Comparison of ENCODE assay signal across 20 cellular contexts in genomic region chr18:78905334-78905733, GRCh38.
DNase-seq lines count a peak whose midpoint lies in the region; ATAC-seq and TF ChIP-seq lines count a peak whose summit lies in the region.
"Had no signal": no experiment of that assay in that cellular context is flagged by ENCODE, and none has a peak within 500 bp of the region (broad histone marks: within the 10 kb centered on the region; RNA-seq: fewer than 3 reads in every experiment).

No MANE protein-coding gene starts in this region.

- intact Hi-C loops in upper lobe of right lung (cut with DNase I): no loop called here
- intact Hi-C loops in activated CD4-positive, alpha-beta memory T cell treated with anti-CD3 and anti-CD28 coated beads for 36 hours (cut with micrococcal nuclease): no loop called here

- no peak overlapping the region for H3K27ac Mint-ChIP-seq in endodermal cell
- no peak overlapping the region for H3K27ac Mint-ChIP-seq in activated CD4-positive, alpha-beta memory T cell treated with anti-CD3 and anti-CD28 coated beads for 36 hours
- H3K27ac Mint-ChIP-seq: CD14-positive monocyte; CD4-positive, alpha-beta memory T cell; CD4-positive, CD25-positive, alpha-beta regulatory T cell had no signal

- ATAC-seq in lung (ENCODE audit: insufficient read depth, low FRiP score): no peak
- ATAC-seq in upper lobe of right lung: no peak
- no peak for ATAC-seq in GM18873 (IDR thresholded peaks at IDR 0.05; ENCODE audit: low FRiP score, unreplicated experiment)
- no peak for ATAC-seq in HG03045 (IDR thresholded peaks at IDR 0.05; ENCODE audit: unreplicated experiment)

- H3K9me3 ChIP-seq in endodermal cell (ENCODE audit: control insufficient read depth, low read length): no peaks in the 10 kb centered on the region
- peaks cover 0 to 9% of the 10 kb centered on the region in 2 donors for H3K9me3 ChIP-seq in lung (ENCODE audit: control insufficient read depth in 2 of 2, insufficient read depth in 1 of 2, low read length in 1 of 2)
- H3K9me3 ChIP-seq in upper lobe of right lung: no peaks in the 10 kb centered on the region
- H3K9me3 ChIP-seq: BE2C, BLaER1, Caco-2 had no signal

- no peaks in the 10 kb centered on the region for H3K4me1 Mint-ChIP-seq in endodermal cell
- H3K4me1 Mint-ChIP-seq in activated CD4-positive, alpha-beta memory T cell treated with anti-CD3 and anti-CD28 coated beads for 36 hours (ENCODE audit: low read depth): no peaks in the 10 kb centered on the region
- H3K4me1 Mint-ChIP-seq: CD14-positive monocyte; CD4-positive, alpha-beta memory T cell; CD4-positive, CD25-positive, alpha-beta regulatory T cell had no signal

- H3K4me1 ChIP-seq in endodermal cell (ENCODE audit: control insufficient read depth, insufficient read depth, low read length): no peaks in the 10 kb centered on the region
- H3K4me1 ChIP-seq in lung (ENCODE audit: control insufficient read depth in 2 of 2, insufficient read depth in 2 of 2, low read length in 2 of 2): no peaks in the 10 kb centered on the region
- no peaks in the 10 kb centered on the region for H3K4me1 ChIP-seq in upper lobe of right lung
- H3K4me1 ChIP-seq: BE2C, BLaER1, Caco-2 had no signal

- H3K36me3 Mint-ChIP-seq in endodermal cell (ENCODE audit: low read depth): no peaks in the 10 kb centered on the region
- H3K36me3 Mint-ChIP-seq in activated CD4-positive, alpha-beta memory T cell treated with anti-CD3 and anti-CD28 coated beads for 36 hours: no peaks in the 10 kb centered on the region
- H3K36me3 Mint-ChIP-seq: CD14-positive monocyte; CD4-positive, alpha-beta memory T cell; CD4-positive, CD25-positive, alpha-beta regulatory T cell had no signal

- H3K9me3 Mint-ChIP-seq in endodermal cell: no peaks in the 10 kb centered on the region
- H3K9me3 Mint-ChIP-seq in activated CD4-positive, alpha-beta memory T cell treated with anti-CD3 and anti-CD28 coated beads for 36 hours: no peaks in the 10 kb centered on the region
- H3K9me3 Mint-ChIP-seq: CD4-positive, alpha-beta memory T cell had no signal

- no peak overlapping the region for H3K4me3 Mint-ChIP-seq in endodermal cell
- no peak overlapping the region for H3K4me3 Mint-ChIP-seq in activated CD4-positive, alpha-beta memory T cell treated with anti-CD3 and anti-CD28 coated beads for 36 hours
- H3K4me3 Mint-ChIP-seq: CD14-positive monocyte; CD4-positive, alpha-beta memory T cell; CD4-positive, CD25-positive, alpha-beta regulatory T cell had no signal

- WGBS in endodermal cell (ENCODE audit: insufficient coverage in 1 of 2, insufficient read length in 1 of 2), 2 experiments: 80 to 93% methylated on average over 5 to 9 of the region's 9 CpGs
- 85 to 93% methylated on average over 9 of the region's 9 CpGs for WGBS in lung, 2 donors

- no peaks in the 10 kb centered on the region for H3K36me3 ChIP-seq in endodermal cell (ENCODE audit: control insufficient read depth, insufficient read depth, low read length)
- no peaks in the 10 kb centered on the region for H3K36me3 ChIP-seq in lung (ENCODE audit: control insufficient read depth in 2 of 2, insufficient read depth in 2 of 2, low read length in 2 of 2)
- no peaks in the 10 kb centered on the region for H3K36me3 ChIP-seq in upper lobe of right lung
- H3K36me3 ChIP-seq: BE2C, BLaER1 had no signal

- H3K27ac ChIP-seq in endodermal cell (ENCODE audit: low read depth, low read length) (no peak overlapping the region), lung (ENCODE audit: low read depth in 1 of 2, low read length in 1 of 2) (no peak overlapping the region), upper lobe of right lung (no peak overlapping the region)
- H3K27ac ChIP-seq: BLaER1 had no signal

- POLR2A ChIA-PET in activated CD4-positive, alpha-beta memory T cell treated with anti-CD3 and anti-CD28 coated beads for 36 hours (lab: Charles Lee): no interaction called here

- no peak overlapping the region for H3K4me3 ChIP-seq in endodermal cell (ENCODE audit: low read length)
- no peak overlapping the region for H3K4me3 ChIP-seq in lung
- no peak overlapping the region for H3K4me3 ChIP-seq in upper lobe of right lung
- H3K4me3 ChIP-seq: BLaER1 had no signal

- peak; percentile 12 for DNase-seq in endodermal cell
- DNase-seq in islet precursor cell: peak; percentile 6
- peak; percentile 13 for DNase-seq in lung (ENCODE audit: low spot score)
- peak; percentile 25 for DNase-seq in upper lobe of right lung
- DNase-seq in ecto neural progenitor cell (ENCODE audit: low spot score): no peak
- DNase-seq in activated CD4-positive, alpha-beta memory T cell treated with anti-CD3 and anti-CD28 coated beads for 36 hours: no peak
- DNase-seq: 8988T; ACHN; BE2C; C1 segment of cervical spinal cord; Caco-2; Calu3; CD4-positive, alpha-beta memory T cell; CD4-positive, CD25-positive, alpha-beta regulatory T cell; DMS79 treated with DMSO at 0.1 percent for 48 hours; GF-D8 had no signal

- TF ChIP-seq CTCF in endodermal cell (conservative IDR thresholded peaks at IDR 0.05) (no peak), lung (IDR thresholded peaks at IDR 0.05; ENCODE audit: control extremely low read depth, extremely low read depth) (no peak), upper lobe of right lung (IDR thresholded peaks at IDR 0.05) (no peak)

- no peaks in the 10 kb centered on the region for H3K27me3 ChIP-seq in endodermal cell (ENCODE audit: control insufficient read depth, insufficient read depth, low read length, poor library complexity, severe bottlenecking)
- no peaks in the 10 kb centered on the region for H3K27me3 ChIP-seq in lung (ENCODE audit: control insufficient read depth, insufficient read depth)
- H3K27me3 ChIP-seq in upper lobe of right lung: no peaks in the 10 kb centered on the region
- H3K27me3 ChIP-seq: BE2C, BLaER1 had no signal

- CTCF ChIA-PET in activated CD4-positive, alpha-beta memory T cell treated with anti-CD3 and anti-CD28 coated beads for 36 hours (lab: Charles Lee): interaction anchor here (0.7 kb wide), 1 partner anchor 35 kb away, joined by 3 read pairs; no protein-coding TSS in a partner anchor

- no peaks in the 10 kb centered on the region for H3K27me3 Mint-ChIP-seq in endodermal cell (ENCODE audit: insufficient read depth)
- H3K27me3 Mint-ChIP-seq in activated CD4-positive, alpha-beta memory T cell treated with anti-CD3 and anti-CD28 coated beads for 36 hours: peaks cover 7% of the 10 kb centered on the region
- H3K27me3 Mint-ChIP-seq: CD4-positive, CD25-positive, alpha-beta regulatory T cell had no signal

- H3K9ac ChIP-seq in endodermal cell (ENCODE audit: extremely low read depth, low read length, poor library complexity, severe bottlenecking): no peak overlapping the region
- H3K9ac ChIP-seq: BLaER1 had no signal

Comparison
In these comparisons a context has a peak if more than half of its experiments do, and no peak if none do; other contexts are left out.
1. DNase-seq: peak in endodermal cell (single experiment), islet precursor cell (single experiment), lung (single experiment) and upper lobe of right lung (single experiment); none in ecto neural progenitor cell (single experiment) and activated CD4-positive, alpha-beta memory T cell treated with anti-CD3 and anti-CD28 coated beads for 36 hours (single experiment).